ENCODE assay signal across 1 cellular context in the genomic region with DNA sequence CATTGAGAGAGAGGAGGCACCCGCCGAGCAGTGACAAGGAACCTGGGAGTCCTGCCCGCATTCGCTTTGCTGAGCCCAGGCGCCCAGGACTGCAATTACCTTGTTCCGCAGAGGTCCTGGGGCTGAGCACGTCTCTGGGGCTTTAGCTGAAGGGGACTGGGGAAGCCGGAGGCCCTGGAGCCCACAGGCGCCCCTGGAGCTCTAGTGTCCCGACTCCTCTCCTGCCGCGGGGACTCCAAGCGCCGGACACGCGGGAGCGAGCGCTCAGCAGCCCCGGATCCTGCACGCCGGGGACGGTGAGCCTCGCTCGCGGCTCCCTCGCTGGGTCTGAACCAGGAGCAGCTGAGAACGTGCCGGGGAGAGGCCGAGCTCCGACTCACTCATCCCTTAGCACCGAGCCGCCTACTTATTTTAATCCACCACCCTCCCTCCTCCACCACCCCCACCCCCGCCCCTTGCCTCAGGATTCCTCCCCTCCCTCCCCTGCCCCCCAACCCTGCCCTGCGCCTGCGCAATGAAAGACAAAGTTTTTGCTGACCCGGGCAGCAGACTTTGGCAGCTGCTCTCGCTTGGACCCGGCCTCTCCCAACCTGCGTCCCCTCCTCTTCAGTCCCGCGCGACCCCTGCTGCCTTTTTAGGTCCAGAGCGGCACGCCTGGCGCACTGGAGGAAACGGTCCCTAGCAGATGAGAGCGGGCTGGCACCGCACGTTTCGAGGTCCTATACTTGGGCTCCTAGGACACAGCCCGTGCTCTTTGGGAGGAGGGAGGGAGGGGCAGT.
TF ChIP-seq lines count a peak whose summit lies in the region.

A gene (minus strand): TSS at position 382 of the 779 bp plus-strand sequence. CDS start 4,818 bp downstream, outside the sequence.

TF ChIP-seq in HepG2, 621 proteins besides CTCF, POLR2A, EP300 and RAD21 (continued from another document and continues in another):
- TF ChIP-seq, protein P1, sequence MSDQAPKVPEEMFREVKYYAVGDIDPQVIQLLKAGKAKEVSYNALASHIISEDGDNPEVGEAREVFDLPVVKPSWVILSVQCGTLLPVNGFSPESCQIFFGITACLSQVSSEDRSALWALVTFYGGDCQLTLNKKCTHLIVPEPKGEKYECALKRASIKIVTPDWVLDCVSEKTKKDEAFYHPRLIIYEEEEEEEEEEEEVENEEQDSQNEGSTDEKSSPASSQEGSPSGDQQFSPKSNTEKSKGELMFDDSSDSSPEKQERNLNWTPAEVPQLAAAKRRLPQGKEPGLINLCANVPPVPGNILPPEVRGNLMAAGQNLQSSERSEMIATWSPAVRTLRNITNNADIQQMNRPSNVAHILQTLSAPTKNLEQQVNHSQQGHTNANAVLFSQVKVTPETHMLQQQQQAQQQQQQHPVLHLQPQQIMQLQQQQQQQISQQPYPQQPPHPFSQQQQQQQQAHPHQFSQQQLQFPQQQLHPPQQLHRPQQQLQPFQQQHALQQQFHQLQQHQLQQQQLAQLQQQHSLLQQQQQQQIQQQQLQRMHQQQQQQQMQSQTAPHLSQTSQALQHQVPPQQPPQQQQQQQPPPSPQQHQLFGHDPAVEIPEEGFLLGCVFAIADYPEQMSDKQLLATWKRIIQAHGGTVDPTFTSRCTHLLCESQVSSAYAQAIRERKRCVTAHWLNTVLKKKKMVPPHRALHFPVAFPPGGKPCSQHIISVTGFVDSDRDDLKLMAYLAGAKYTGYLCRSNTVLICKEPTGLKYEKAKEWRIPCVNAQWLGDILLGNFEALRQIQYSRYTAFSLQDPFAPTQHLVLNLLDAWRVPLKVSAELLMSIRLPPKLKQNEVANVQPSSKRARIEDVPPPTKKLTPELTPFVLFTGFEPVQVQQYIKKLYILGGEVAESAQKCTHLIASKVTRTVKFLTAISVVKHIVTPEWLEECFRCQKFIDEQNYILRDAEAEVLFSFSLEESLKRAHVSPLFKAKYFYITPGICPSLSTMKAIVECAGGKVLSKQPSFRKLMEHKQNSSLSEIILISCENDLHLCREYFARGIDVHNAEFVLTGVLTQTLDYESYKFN (CRISPR knock-in tag; conservative IDR thresholded peaks at IDR 0.05), result no peak
- TF ChIP-seq ZNF17 (CRISPR knock-in tag; IDR thresholded peaks at IDR 0.05), result no peak
- TF ChIP-seq, protein P2, sequence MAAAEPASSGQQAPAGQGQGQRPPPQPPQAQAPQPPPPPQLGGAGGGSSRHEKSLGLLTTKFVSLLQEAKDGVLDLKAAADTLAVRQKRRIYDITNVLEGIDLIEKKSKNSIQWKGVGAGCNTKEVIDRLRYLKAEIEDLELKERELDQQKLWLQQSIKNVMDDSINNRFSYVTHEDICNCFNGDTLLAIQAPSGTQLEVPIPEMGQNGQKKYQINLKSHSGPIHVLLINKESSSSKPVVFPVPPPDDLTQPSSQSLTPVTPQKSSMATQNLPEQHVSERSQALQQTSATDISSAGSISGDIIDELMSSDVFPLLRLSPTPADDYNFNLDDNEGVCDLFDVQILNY (CRISPR knock-in tag; conservative IDR thresholded peaks at IDR 0.05), result no peak
- TF ChIP-seq TCF7L2 (IDR thresholded peaks at IDR 0.05; ENCODE audit: low read depth, low read length), result no peak
- TF ChIP-seq, protein P3, sequence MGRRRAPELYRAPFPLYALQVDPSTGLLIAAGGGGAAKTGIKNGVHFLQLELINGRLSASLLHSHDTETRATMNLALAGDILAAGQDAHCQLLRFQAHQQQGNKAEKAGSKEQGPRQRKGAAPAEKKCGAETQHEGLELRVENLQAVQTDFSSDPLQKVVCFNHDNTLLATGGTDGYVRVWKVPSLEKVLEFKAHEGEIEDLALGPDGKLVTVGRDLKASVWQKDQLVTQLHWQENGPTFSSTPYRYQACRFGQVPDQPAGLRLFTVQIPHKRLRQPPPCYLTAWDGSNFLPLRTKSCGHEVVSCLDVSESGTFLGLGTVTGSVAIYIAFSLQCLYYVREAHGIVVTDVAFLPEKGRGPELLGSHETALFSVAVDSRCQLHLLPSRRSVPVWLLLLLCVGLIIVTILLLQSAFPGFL (CRISPR knock-in tag; IDR thresholded peaks at IDR 0.05), result no peak
- TF ChIP-seq HDAC6 (IDR thresholded peaks at IDR 0.05; ENCODE audit: low read depth, low read length), result no peak
- no peak for TF ChIP-seq MED1 (CRISPR knock-in tag; IDR thresholded peaks at IDR 0.05)
- TF ChIP-seq RFX5 (IDR thresholded peaks at IDR 0.05; ENCODE audit: low read depth, low read length), result no peak
- TF ChIP-seq, protein P4, sequence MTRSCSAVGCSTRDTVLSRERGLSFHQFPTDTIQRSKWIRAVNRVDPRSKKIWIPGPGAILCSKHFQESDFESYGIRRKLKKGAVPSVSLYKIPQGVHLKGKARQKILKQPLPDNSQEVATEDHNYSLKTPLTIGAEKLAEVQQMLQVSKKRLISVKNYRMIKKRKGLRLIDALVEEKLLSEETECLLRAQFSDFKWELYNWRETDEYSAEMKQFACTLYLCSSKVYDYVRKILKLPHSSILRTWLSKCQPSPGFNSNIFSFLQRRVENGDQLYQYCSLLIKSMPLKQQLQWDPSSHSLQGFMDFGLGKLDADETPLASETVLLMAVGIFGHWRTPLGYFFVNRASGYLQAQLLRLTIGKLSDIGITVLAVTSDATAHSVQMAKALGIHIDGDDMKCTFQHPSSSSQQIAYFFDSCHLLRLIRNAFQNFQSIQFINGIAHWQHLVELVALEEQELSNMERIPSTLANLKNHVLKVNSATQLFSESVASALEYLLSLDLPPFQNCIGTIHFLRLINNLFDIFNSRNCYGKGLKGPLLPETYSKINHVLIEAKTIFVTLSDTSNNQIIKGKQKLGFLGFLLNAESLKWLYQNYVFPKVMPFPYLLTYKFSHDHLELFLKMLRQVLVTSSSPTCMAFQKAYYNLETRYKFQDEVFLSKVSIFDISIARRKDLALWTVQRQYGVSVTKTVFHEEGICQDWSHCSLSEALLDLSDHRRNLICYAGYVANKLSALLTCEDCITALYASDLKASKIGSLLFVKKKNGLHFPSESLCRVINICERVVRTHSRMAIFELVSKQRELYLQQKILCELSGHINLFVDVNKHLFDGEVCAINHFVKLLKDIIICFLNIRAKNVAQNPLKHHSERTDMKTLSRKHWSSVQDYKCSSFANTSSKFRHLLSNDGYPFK (CRISPR knock-in tag; IDR thresholded peaks at IDR 0.05; ENCODE audit: borderline replicate concordance), result no peak
- TF ChIP-seq, protein P5, sequence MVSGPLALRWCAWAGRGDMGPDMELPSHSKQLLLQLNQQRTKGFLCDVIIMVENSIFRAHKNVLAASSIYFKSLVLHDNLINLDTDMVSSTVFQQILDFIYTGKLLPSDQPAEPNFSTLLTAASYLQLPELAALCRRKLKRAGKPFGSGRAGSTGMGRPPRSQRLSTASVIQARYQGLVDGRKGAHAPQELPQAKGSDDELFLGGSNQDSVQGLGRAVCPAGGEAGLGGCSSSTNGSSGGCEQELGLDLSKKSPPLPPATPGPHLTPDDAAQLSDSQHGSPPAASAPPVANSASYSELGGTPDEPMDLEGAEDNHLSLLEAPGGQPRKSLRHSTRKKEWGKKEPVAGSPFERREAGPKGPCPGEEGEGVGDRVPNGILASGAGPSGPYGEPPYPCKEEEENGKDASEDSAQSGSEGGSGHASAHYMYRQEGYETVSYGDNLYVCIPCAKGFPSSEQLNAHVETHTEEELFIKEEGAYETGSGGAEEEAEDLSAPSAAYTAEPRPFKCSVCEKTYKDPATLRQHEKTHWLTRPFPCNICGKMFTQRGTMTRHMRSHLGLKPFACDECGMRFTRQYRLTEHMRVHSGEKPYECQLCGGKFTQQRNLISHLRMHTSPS (CRISPR knock-in tag; IDR thresholded peaks at IDR 0.05; ENCODE audit: low read depth), result no peak
- TF ChIP-seq ZFP90 (CRISPR knock-in tag; IDR thresholded peaks at IDR 0.05; ENCODE audit: borderline replicate concordance), result no peak
- no peak for TF ChIP-seq HDAC2 (CRISPR knock-in tag; IDR thresholded peaks at IDR 0.05)
- TF ChIP-seq, protein P6, sequence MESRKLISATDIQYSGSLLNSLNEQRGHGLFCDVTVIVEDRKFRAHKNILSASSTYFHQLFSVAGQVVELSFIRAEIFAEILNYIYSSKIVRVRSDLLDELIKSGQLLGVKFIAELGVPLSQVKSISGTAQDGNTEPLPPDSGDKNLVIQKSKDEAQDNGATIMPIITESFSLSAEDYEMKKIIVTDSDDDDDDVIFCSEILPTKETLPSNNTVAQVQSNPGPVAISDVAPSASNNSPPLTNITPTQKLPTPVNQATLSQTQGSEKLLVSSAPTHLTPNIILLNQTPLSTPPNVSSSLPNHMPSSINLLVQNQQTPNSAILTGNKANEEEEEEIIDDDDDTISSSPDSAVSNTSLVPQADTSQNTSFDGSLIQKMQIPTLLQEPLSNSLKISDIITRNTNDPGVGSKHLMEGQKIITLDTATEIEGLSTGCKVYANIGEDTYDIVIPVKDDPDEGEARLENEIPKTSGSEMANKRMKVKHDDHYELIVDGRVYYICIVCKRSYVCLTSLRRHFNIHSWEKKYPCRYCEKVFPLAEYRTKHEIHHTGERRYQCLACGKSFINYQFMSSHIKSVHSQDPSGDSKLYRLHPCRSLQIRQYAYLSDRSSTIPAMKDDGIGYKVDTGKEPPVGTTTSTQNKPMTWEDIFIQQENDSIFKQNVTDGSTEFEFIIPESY (CRISPR knock-in tag; IDR thresholded peaks at IDR 0.05), result 0 out of 2 replicates have a peak, but pooled peaks have one; percentile 18
- TF ChIP-seq RNF2 (conservative IDR thresholded peaks at IDR 0.05; ENCODE audit: low read depth), result no peak
- no peak for TF ChIP-seq MLLT10 (CRISPR knock-in tag; IDR thresholded peaks at IDR 0.05)
- TF ChIP-seq MZF1 (CRISPR knock-in tag; IDR thresholded peaks at IDR 0.05; ENCODE audit: borderline replicate concordance), result no peak
- no peak; the same call in 1 of the 2 replicates for TF ChIP-seq TBX2 (CRISPR knock-in tag; IDR thresholded peaks at IDR 0.05; ENCODE audit: borderline replicate concordance)
- no peak for TF ChIP-seq ZNF3 (CRISPR knock-in tag; IDR thresholded peaks at IDR 0.05)
- TF ChIP-seq NFYB (CRISPR knock-in tag; IDR thresholded peaks at IDR 0.05), result no peak
- no peak for TF ChIP-seq KLF9 (CRISPR knock-in tag; IDR thresholded peaks at IDR 0.05; ENCODE audit: low read depth)
- TF ChIP-seq, protein P7, sequence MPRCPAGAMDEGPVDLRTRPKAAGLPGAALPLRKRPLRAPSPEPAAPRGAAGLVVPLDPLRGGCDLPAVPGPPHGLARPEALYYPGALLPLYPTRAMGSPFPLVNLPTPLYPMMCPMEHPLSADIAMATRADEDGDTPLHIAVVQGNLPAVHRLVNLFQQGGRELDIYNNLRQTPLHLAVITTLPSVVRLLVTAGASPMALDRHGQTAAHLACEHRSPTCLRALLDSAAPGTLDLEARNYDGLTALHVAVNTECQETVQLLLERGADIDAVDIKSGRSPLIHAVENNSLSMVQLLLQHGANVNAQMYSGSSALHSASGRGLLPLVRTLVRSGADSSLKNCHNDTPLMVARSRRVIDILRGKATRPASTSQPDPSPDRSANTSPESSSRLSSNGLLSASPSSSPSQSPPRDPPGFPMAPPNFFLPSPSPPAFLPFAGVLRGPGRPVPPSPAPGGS (CRISPR knock-in tag; IDR thresholded peaks at IDR 0.05), result no peak
- no peak for TF ChIP-seq HOXA9 (CRISPR knock-in tag; IDR thresholded peaks at IDR 0.05; ENCODE audit: borderline replicate concordance)
- TF ChIP-seq, protein P8, sequence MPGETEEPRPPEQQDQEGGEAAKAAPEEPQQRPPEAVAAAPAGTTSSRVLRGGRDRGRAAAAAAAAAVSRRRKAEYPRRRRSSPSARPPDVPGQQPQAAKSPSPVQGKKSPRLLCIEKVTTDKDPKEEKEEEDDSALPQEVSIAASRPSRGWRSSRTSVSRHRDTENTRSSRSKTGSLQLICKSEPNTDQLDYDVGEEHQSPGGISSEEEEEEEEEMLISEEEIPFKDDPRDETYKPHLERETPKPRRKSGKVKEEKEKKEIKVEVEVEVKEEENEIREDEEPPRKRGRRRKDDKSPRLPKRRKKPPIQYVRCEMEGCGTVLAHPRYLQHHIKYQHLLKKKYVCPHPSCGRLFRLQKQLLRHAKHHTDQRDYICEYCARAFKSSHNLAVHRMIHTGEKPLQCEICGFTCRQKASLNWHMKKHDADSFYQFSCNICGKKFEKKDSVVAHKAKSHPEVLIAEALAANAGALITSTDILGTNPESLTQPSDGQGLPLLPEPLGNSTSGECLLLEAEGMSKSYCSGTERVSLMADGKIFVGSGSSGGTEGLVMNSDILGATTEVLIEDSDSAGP (CRISPR knock-in tag; IDR thresholded peaks at IDR 0.05; ENCODE audit: borderline replicate concordance), result peak; percentile 22; the same call in 1 of the 2 replicates
- TF ChIP-seq ZKSCAN1 (IDR thresholded peaks at IDR 0.05; ENCODE audit: low read length), result no peak
- TF ChIP-seq SP1 (IDR thresholded peaks at IDR 0.05), result no peak
- no peak; the same call in 1 of the 2 replicates for TF ChIP-seq SP1 (CRISPR knock-in tag; IDR thresholded peaks at IDR 0.05)
- TF ChIP-seq, protein P9, sequence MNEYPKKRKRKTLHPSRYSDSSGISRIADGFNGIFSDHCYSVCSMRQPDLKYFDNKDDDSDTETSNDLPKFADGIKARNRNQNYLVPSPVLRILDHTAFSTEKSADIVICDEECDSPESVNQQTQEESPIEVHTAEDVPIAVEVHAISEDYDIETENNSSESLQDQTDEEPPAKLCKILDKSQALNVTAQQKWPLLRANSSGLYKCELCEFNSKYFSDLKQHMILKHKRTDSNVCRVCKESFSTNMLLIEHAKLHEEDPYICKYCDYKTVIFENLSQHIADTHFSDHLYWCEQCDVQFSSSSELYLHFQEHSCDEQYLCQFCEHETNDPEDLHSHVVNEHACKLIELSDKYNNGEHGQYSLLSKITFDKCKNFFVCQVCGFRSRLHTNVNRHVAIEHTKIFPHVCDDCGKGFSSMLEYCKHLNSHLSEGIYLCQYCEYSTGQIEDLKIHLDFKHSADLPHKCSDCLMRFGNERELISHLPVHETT (CRISPR knock-in tag; conservative IDR thresholded peaks at IDR 0.05), result no peak
- no peak for TF ChIP-seq ZNF83 (CRISPR knock-in tag; IDR thresholded peaks at IDR 0.05; ENCODE audit: borderline replicate concordance)
- TF ChIP-seq, protein P10, sequence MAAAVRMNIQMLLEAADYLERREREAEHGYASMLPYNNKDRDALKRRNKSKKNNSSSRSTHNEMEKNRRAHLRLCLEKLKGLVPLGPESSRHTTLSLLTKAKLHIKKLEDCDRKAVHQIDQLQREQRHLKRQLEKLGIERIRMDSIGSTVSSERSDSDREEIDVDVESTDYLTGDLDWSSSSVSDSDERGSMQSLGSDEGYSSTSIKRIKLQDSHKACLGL (CRISPR knock-in tag; IDR thresholded peaks at IDR 0.05), result peak; percentile 36
- no peak for TF ChIP-seq SP5 (CRISPR knock-in tag; IDR thresholded peaks at IDR 0.05; ENCODE audit: borderline replicate concordance, low read depth)
- TF ChIP-seq ZSCAN20 (CRISPR knock-in tag; IDR thresholded peaks at IDR 0.05; ENCODE audit: borderline replicate concordance), result no peak
- TF ChIP-seq, protein P11, sequence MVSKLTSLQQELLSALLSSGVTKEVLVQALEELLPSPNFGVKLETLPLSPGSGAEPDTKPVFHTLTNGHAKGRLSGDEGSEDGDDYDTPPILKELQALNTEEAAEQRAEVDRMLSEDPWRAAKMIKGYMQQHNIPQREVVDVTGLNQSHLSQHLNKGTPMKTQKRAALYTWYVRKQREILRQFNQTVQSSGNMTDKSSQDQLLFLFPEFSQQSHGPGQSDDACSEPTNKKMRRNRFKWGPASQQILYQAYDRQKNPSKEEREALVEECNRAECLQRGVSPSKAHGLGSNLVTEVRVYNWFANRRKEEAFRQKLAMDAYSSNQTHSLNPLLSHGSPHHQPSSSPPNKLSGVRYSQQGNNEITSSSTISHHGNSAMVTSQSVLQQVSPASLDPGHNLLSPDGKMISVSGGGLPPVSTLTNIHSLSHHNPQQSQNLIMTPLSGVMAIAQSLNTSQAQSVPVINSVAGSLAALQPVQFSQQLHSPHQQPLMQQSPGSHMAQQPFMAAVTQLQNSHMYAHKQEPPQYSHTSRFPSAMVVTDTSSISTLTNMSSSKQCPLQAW (CRISPR knock-in tag; IDR thresholded peaks at IDR 0.05), result peak; percentile 18; the same call in 1 of the 2 replicates
- 0 out of 2 replicates have a peak, but pooled peaks have one; percentile 7 for TF ChIP-seq NCOA1 (CRISPR knock-in tag; IDR thresholded peaks at IDR 0.05)
- TF ChIP-seq REPIN1 (CRISPR knock-in tag; IDR thresholded peaks at IDR 0.05; ENCODE audit: borderline replicate concordance, low read depth), result no peak
- no peak for TF ChIP-seq NR2F1 (CRISPR knock-in tag; IDR thresholded peaks at IDR 0.05)
- 0 out of 2 replicates have a peak, but pooled peaks have one; percentile 8 for TF ChIP-seq ZNF350 (CRISPR knock-in tag; IDR thresholded peaks at IDR 0.05; ENCODE audit: borderline replicate concordance, low read depth)
- TF ChIP-seq ZNF724P (CRISPR knock-in tag; IDR thresholded peaks at IDR 0.05; ENCODE audit: borderline replicate concordance), result no peak
